ENCODE assay signal across 2 cellular contexts in the genomic region with DNA sequence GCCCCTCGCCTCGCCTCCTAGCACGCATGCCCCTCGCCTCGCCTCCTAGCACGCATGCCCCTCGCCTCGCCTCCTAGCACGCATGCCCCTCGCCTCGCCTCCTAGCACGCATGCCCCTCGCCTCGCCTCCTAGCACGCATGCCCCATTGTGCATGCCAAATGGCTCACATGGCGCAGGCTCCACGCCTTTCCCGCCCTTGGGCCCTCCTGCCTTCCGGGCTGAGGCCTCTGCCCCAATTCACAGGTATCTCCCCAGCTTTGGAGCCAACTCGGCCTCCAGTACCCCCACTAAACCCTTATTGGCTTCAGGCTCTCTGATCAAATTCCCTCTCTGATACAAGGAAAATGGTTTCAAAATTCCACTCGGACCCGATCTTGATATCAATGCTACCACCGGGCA. TPM values are rescaled to one million over a fixed set of nuclear protein-coding genes. Genes with fewer than 3 reads are reported as not detected.
"Had no signal": no experiment of that assay in that cellular context is flagged by ENCODE, and none has a peak within 500 bp of the region (broad histone marks: within the 10 kb centered on the region; RNA-seq: fewer than 3 reads in every experiment).

No MANE protein-coding gene starts in this region.

RNA-seq across cellular contexts. Expression of a gene that starts 11.4 kb away (rescaled TPM):
- total RNA-seq: G401, GM12878 had no signal
- polyA plus RNA-seq: GM12878 had no signal
